ENCODE assay signal across 11 cellular contexts in the genomic region with DNA sequence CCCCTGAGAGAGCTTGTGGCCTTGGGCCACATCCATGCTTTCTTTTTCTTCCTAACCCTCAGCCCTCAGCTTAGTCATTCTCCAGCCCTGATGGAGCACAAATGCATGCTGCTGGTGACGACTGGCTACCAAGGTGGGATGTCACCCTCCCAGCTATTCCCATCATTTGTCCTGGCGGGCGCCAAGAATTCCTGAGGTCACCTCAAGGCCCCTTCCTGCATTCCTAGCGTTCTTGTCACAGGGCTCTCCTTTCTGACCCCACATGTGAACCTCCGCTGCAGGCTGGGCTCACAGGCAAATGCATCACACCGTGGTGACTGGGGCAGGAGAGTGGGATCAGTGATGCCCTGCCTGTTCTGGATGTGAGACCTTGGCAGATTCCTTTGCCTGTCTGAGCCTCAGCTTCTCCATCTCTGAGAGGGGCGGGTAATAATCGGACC. TPM values are rescaled to one million over a fixed set of nuclear protein-coding genes. Genes with fewer than 3 reads are reported as not detected.
DNase-seq lines count a peak whose midpoint lies in the region; ATAC-seq and TF ChIP-seq lines count a peak whose summit lies in the region.
"Had no signal": no experiment of that assay in that cellular context is flagged by ENCODE, and none has a peak within 500 bp of the region (broad histone marks: within the 10 kb centered on the region; RNA-seq: fewer than 3 reads in every experiment).

No MANE protein-coding gene starts in this region.

- CTCF ChIA-PET in activated CD4-positive, alpha-beta memory T cell treated with anti-CD3 and anti-CD28 coated beads for 36 hours (lab: Charles Lee), result interaction anchor here (1.0 to 3.4 kb wide), 4 partner anchors 54 to 103 kb away, joined by 3 to 10 read pairs (median 3); no protein-coding TSS in a partner anchor
- CTCF ChIA-PET in activated CD4-positive, alpha-beta memory T cell treated with anti-CD3 and anti-CD28 coated beads, Interleukin-2, amount 10 ng/mL, durations not matched to agents 7 days and 5 days (lab: Charles Lee), result no interaction called here

- POLR2A ChIA-PET in activated CD4-positive, alpha-beta memory T cell treated with anti-CD3 and anti-CD28 coated beads for 36 hours (lab: Charles Lee), result interaction anchor here (1.5 kb wide), 1 partner anchor 53 kb away, joined by 4 read pairs; no protein-coding TSS in a partner anchor
- POLR2A ChIA-PET in activated CD4-positive, alpha-beta memory T cell treated with anti-CD3 and anti-CD28 coated beads, Interleukin-2, amount 10 ng/mL, durations not matched to agents 7 days and 5 days (lab: Charles Lee), result interaction anchor here (1.1 to 1.6 kb wide), 2 partner anchors 9 to 64 kb away, joined by 3 to 5 read pairs; no protein-coding TSS in a partner anchor

- no peaks in the 10 kb centered on the region for H3K27me3 ChIP-seq in thoracic aorta (replicated peaks; ENCODE audit: insufficient read depth)

- no peaks in the 10 kb centered on the region for H3K9me3 Mint-ChIP-seq in activated CD4-positive, alpha-beta memory T cell treated with anti-CD3 and anti-CD28 coated beads for 36 hours
- H3K9me3 Mint-ChIP-seq in activated CD4-positive, alpha-beta memory T cell treated with anti-CD3 and anti-CD28 coated beads, Interleukin-2, amount 10 ng/mL, durations not matched to agents 7 days and 5 days, result peaks cover 2% of the 10 kb centered on the region

- peaks cover 22 to 31% of the 10 kb centered on the region in 2 donors for H3K4me1 ChIP-seq in thoracic aorta (ENCODE audit: control insufficient read depth in 1 of 2, low read depth in 2 of 2)

- no peaks in the 10 kb centered on the region for H3K9me3 ChIP-seq in thoracic aorta

- peaks cover 5% of the 10 kb centered on the region for H3K27me3 Mint-ChIP-seq in activated CD4-positive, alpha-beta memory T cell treated with anti-CD3 and anti-CD28 coated beads for 36 hours
- peaks cover 15% of the 10 kb centered on the region for H3K27me3 Mint-ChIP-seq in activated CD4-positive, alpha-beta memory T cell treated with anti-CD3 and anti-CD28 coated beads, Interleukin-2, amount 10 ng/mL, durations not matched to agents 7 days and 5 days

- no peak for ATAC-seq in thoracic aorta (ENCODE audit: insufficient number of reproducible peaks, low FRiP score, low read depth)
- ATAC-seq in GM18511 (IDR thresholded peaks at IDR 0.05; ENCODE audit: unreplicated experiment), result no peak
- no peak for ATAC-seq in HG03097 (IDR thresholded peaks at IDR 0.05; ENCODE audit: low FRiP score, unreplicated experiment)

- no peaks in the 10 kb centered on the region for H3K36me3 Mint-ChIP-seq in activated CD4-positive, alpha-beta memory T cell treated with anti-CD3 and anti-CD28 coated beads for 36 hours
- H3K36me3 Mint-ChIP-seq in activated CD4-positive, alpha-beta memory T cell treated with anti-CD3 and anti-CD28 coated beads, Interleukin-2, amount 10 ng/mL, durations not matched to agents 7 days and 5 days (ENCODE audit: low read depth), result no peaks in the 10 kb centered on the region

- H3K4me1 Mint-ChIP-seq in activated CD4-positive, alpha-beta memory T cell treated with anti-CD3 and anti-CD28 coated beads for 36 hours (ENCODE audit: low read depth), result peaks cover 41% of the 10 kb centered on the region
- H3K4me1 Mint-ChIP-seq in activated CD4-positive, alpha-beta memory T cell treated with anti-CD3 and anti-CD28 coated beads, Interleukin-2, amount 10 ng/mL, durations not matched to agents 7 days and 5 days, result peaks cover 28% of the 10 kb centered on the region

- no peak overlapping the region for H3K4me3 ChIP-seq in thoracic aorta

- no peak overlapping the region for H3K4me3 Mint-ChIP-seq in activated CD4-positive, alpha-beta memory T cell treated with anti-CD3 and anti-CD28 coated beads for 36 hours
- no peak overlapping the region for H3K4me3 Mint-ChIP-seq in activated CD4-positive, alpha-beta memory T cell treated with anti-CD3 and anti-CD28 coated beads, Interleukin-2, amount 10 ng/mL, durations not matched to agents 7 days and 5 days
- H3K4me3 Mint-ChIP-seq: B cell had no signal

- H3K27ac ChIP-seq in VCaP, result peak overlapping the region; percentile 91
- H3K27ac ChIP-seq in thoracic aorta, result peak overlapping the region; percentile 85 to 92

- TF ChIP-seq CTCF in VCaP (conservative IDR thresholded peaks at IDR 0.05) (no peak), thoracic aorta (IDR thresholded peaks at IDR 0.05) (no peak)

- no peaks in the 10 kb centered on the region for H3K36me3 ChIP-seq in thoracic aorta

- intact Hi-C loops in activated CD4-positive, alpha-beta memory T cell treated with anti-CD3 and anti-CD28 coated beads for 36 hours (cut with micrococcal nuclease), result loop anchor here (2.0 kb wide), 3 partner anchors 45 to 107 kb away; partner anchors contain the start of gene ALDH4A1

- peak overlapping the region; percentile 91 for H3K27ac Mint-ChIP-seq in activated CD4-positive, alpha-beta memory T cell treated with anti-CD3 and anti-CD28 coated beads for 36 hours
- no peak overlapping the region for H3K27ac Mint-ChIP-seq in activated CD4-positive, alpha-beta memory T cell treated with anti-CD3 and anti-CD28 coated beads, Interleukin-2, amount 10 ng/mL, durations not matched to agents 7 days and 5 days
- H3K27ac Mint-ChIP-seq: B cell had no signal

- DNase-seq in activated CD4-positive, alpha-beta memory T cell treated with anti-CD3 and anti-CD28 coated beads for 36 hours, result no peak
- no peak for DNase-seq in activated CD4-positive, alpha-beta memory T cell treated with anti-CD3 and anti-CD28 coated beads, Interleukin-2, amount 10 ng/mL, durations not matched to agents 7 days and 5 days
- DNase-seq in hepatic stellate cell (ENCODE audit: low spot score) (peak; percentile 89), thoracic aorta (ENCODE audit: low spot score) (no peak), NCI-H2196 (lab: John Stamatoyannopoulos, UW; ENCODE audit: unreplicated experiment) (no peak)
- DNase-seq: MM.1S; stimulated activated CD4-positive, alpha-beta T cell treated with anti-CD3 and anti-CD28 coated beads, Interleukin-1b, Interleukin-23, amount 100 ng/mL, for 48 hours had no signal

RNA-seq across cellular contexts. Expression of gene IFFO2, which starts 53.4 kb away (rescaled TPM):
- 10 to 100 TPM; 40.4 to 42.0 TPM for total RNA-seq in activated CD4-positive, alpha-beta memory T cell treated with anti-CD3 and anti-CD28 coated beads for 36 hours
- total RNA-seq in activated CD4-positive, alpha-beta memory T cell treated with anti-CD3 and anti-CD28 coated beads, Interleukin-2, amount 10 ng/mL, durations not matched to agents 7 days and 5 days, result 10 to 100 TPM; 19.9 to 22.7 TPM
- 10 to 100 TPM; 24.8 to 27.7 TPM for total RNA-seq in thoracic aorta
